In the genomic region with DNA sequence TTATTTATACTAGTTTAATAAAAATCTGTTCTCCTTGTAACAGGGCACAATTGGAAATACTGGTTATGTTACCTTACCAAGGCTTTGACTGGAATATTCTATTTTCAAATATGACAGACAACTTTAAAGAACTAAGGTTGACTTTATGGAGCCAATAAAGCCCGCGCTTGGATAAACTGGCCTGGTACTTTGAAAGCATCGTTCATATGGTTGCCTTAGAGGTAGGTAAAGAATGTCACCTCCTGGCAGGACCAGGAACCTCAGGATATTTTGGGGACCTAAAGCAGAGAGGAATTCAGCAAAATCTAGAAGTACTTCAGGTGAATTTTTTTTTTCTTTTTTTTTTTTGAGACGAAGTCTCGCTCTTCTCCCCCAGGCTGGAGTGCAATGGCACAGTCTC, we compare ENCODE assay signal across 18 cellular contexts.
"Had no signal": no experiment of that assay in that cellular context is flagged by ENCODE, and none has a peak within 500 bp of the region (broad histone marks: within the 10 kb centered on the region; RNA-seq: fewer than 3 reads in every experiment).

No MANE protein-coding gene starts in this region.

- H3K4me3 ChIP-seq: gastrocnemius medialis, left ventricle myocardium inferior, testis, upper lobe of right lung had no signal

- H3K4me1 Mint-ChIP-seq: brain, nephron had no signal

- H3K4me3 Mint-ChIP-seq: activated CD8-positive, alpha-beta memory T cell treated with anti-CD3 and anti-CD28 coated beads, Interleukin-2, amount 10 ng/mL, durations not matched to agents 7 days and 5 days; activated naive CD8-positive, alpha-beta T cell; activated T-cell treated with anti-CD3 and anti-CD28 coated beads, Interleukin-2, amount 50 U/mL, for 4 hours; brain; nephron; stimulated activated naive CD8-positive, alpha-beta T cell treated with anti-CD3 and anti-CD28 coated beads, Interleukin-15, amount 100 ng/mL, for 72 hours had no signal

- H3K9me3 ChIP-seq: gastrocnemius medialis, left ventricle myocardium inferior, testis, upper lobe of right lung had no signal

- H3K27ac ChIP-seq: gastrocnemius medialis, left ventricle myocardium inferior, testis, upper lobe of right lung had no signal

- H3K27me3 ChIP-seq: gastrocnemius medialis, testis, upper lobe of right lung had no signal

- H3K36me3 Mint-ChIP-seq: activated CD8-positive, alpha-beta memory T cell treated with anti-CD3 and anti-CD28 coated beads, Interleukin-2, amount 10 ng/mL, durations not matched to agents 7 days and 5 days; activated naive CD8-positive, alpha-beta T cell; brain had no signal

- H3K27ac Mint-ChIP-seq: activated CD8-positive, alpha-beta memory T cell treated with anti-CD3 and anti-CD28 coated beads, Interleukin-2, amount 10 ng/mL, durations not matched to agents 7 days and 5 days; activated naive CD8-positive, alpha-beta T cell; brain; nephron; stimulated activated naive CD8-positive, alpha-beta T cell treated with anti-CD3 and anti-CD28 coated beads, Interleukin-15, amount 100 ng/mL, for 72 hours had no signal

- H3K36me3 ChIP-seq: gastrocnemius medialis, left ventricle myocardium inferior, upper lobe of right lung had no signal

- ATAC-seq: activated CD8-positive, alpha-beta memory T cell treated with anti-CD3 and anti-CD28 coated beads, Interleukin-2, amount 10 ng/mL, durations not matched to agents 7 days and 5 days; activated T-cell treated with anti-CD3 and anti-CD28 coated beads, Interleukin-2, amount 50 U/mL, for 4 hours; gastrocnemius medialis; stimulated activated naive CD8-positive, alpha-beta T cell treated with anti-CD3 and anti-CD28 coated beads, Interleukin-15, amount 100 ng/mL, for 72 hours; upper lobe of right lung had no signal

- H3K27me3 Mint-ChIP-seq: activated CD8-positive, alpha-beta memory T cell treated with anti-CD3 and anti-CD28 coated beads, Interleukin-2, amount 10 ng/mL, durations not matched to agents 7 days and 5 days; activated naive CD8-positive, alpha-beta T cell; stimulated activated naive CD8-positive, alpha-beta T cell treated with anti-CD3 and anti-CD28 coated beads, Interleukin-15, amount 100 ng/mL, for 72 hours had no signal

- H3K4me1 ChIP-seq: gastrocnemius medialis, left ventricle myocardium inferior, testis, upper lobe of right lung had no signal

- DNase-seq: activated CD4-positive, alpha-beta T cell treated with anti-CD3 and anti-CD28 coated beads for 1 hour; activated CD4-positive, alpha-beta T cell treated with anti-CD3 and anti-CD28 coated beads, Interleukin-2, amount 50 U/mL, for 48 hours; activated CD8-positive, alpha-beta memory T cell treated with anti-CD3 and anti-CD28 coated beads, Interleukin-2, amount 10 ng/mL, durations not matched to agents 7 days and 5 days; activated gamma-delta T cell; activated T-cell treated with anti-CD3 and anti-CD28 coated beads, Interleukin-2, amount 50 U/mL, for 4 hours; amygdala; gastrocnemius medialis; kidney; left ventricle myocardium inferior; mesenchymal stem cell; stimulated activated CD4-positive, alpha-beta T cell treated with anti-CD3 and anti-CD28 coated beads, Interleukin-15, amount 100 ng/mL, for 24 hours; stimulated activated CD4-positive, alpha-beta T cell treated with anti-CD3 and anti-CD28 coated beads, Interleukin-4, amount 100 ng/mL, for 4 hours; stimulated activated naive CD8-positive, alpha-beta T cell treated with anti-CD3 and anti-CD28 coated beads, Interleukin-15, amount 100 ng/mL, for 72 hours; testis; upper lobe of right lung had no signal

- H3K9me3 Mint-ChIP-seq: activated T-cell treated with anti-CD3 and anti-CD28 coated beads, Interleukin-2, amount 50 U/mL, for 4 hours; stimulated activated naive CD8-positive, alpha-beta T cell treated with anti-CD3 and anti-CD28 coated beads, Interleukin-15, amount 100 ng/mL, for 72 hours had no signal
